ENCODE assay signal across 1 cellular context in genomic region chr6:111610548-111611172, GRCh38.
TF ChIP-seq lines count a peak whose summit lies in the region.

No MANE protein-coding gene starts in this region.

TF ChIP-seq in HepG2, 621 proteins besides CTCF, POLR2A, EP300 and RAD21 (continued from another document and continues in another):
- no peak for TF ChIP-seq POLR2AphosphoS5 (IDR thresholded peaks at IDR 0.05; ENCODE audit: low read depth, low read length)
- peak; percentile 79 for TF ChIP-seq FOXP4 (CRISPR knock-in tag; IDR thresholded peaks at IDR 0.05)
- TF ChIP-seq ZNF883 (CRISPR knock-in tag; IDR thresholded peaks at IDR 0.05; ENCODE audit: not compliant biosample characterization): peak; percentile 29
- TF ChIP-seq CCDC6 (CRISPR knock-in tag; IDR thresholded peaks at IDR 0.05): peak; percentile 64; the same call in 1 of the 2 replicates
- TF ChIP-seq ZBTB44 (CRISPR knock-in tag; IDR thresholded peaks at IDR 0.05): no peak
- TF ChIP-seq NR2F1 (CRISPR knock-in tag; IDR thresholded peaks at IDR 0.05): peak; percentile 86 to 89; a peak in 3 of 4 replicates
- TF ChIP-seq ZNF10 (CRISPR knock-in tag; IDR thresholded peaks at IDR 0.05; ENCODE audit: borderline replicate concordance, low read depth): no peak
- TF ChIP-seq ZNF660 (CRISPR knock-in tag; IDR thresholded peaks at IDR 0.05; ENCODE audit: borderline replicate concordance, low read depth): no peak
- no peak for TF ChIP-seq MBD4 (IDR thresholded peaks at IDR 0.05; ENCODE audit: borderline replicate concordance, low read length)
- no peak for TF ChIP-seq RORA (CRISPR knock-in tag; IDR thresholded peaks at IDR 0.05)
- no peak for TF ChIP-seq ZNF235 (CRISPR knock-in tag; IDR thresholded peaks at IDR 0.05; ENCODE audit: borderline replicate concordance)
- peak; percentile 92 for TF ChIP-seq ESRRA (CRISPR knock-in tag; IDR thresholded peaks at IDR 0.05; ENCODE audit: low read depth)
- TF ChIP-seq ZSCAN30 (CRISPR knock-in tag; IDR thresholded peaks at IDR 0.05): no peak
- TF ChIP-seq, protein P1, sequence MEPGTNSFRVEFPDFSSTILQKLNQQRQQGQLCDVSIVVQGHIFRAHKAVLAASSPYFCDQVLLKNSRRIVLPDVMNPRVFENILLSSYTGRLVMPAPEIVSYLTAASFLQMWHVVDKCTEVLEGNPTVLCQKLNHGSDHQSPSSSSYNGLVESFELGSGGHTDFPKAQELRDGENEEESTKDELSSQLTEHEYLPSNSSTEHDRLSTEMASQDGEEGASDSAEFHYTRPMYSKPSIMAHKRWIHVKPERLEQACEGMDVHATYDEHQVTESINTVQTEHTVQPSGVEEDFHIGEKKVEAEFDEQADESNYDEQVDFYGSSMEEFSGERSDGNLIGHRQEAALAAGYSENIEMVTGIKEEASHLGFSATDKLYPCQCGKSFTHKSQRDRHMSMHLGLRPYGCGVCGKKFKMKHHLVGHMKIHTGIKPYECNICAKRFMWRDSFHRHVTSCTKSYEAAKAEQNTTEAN (CRISPR knock-in tag; conservative IDR thresholded peaks at IDR 0.05): no peak
- no peak for TF ChIP-seq MLXIP (CRISPR knock-in tag; IDR thresholded peaks at IDR 0.05; ENCODE audit: borderline replicate concordance)
- no peak for TF ChIP-seq FUBP1 (CRISPR knock-in tag; IDR thresholded peaks at IDR 0.05; ENCODE audit: borderline replicate concordance)
- TF ChIP-seq, protein P2, sequence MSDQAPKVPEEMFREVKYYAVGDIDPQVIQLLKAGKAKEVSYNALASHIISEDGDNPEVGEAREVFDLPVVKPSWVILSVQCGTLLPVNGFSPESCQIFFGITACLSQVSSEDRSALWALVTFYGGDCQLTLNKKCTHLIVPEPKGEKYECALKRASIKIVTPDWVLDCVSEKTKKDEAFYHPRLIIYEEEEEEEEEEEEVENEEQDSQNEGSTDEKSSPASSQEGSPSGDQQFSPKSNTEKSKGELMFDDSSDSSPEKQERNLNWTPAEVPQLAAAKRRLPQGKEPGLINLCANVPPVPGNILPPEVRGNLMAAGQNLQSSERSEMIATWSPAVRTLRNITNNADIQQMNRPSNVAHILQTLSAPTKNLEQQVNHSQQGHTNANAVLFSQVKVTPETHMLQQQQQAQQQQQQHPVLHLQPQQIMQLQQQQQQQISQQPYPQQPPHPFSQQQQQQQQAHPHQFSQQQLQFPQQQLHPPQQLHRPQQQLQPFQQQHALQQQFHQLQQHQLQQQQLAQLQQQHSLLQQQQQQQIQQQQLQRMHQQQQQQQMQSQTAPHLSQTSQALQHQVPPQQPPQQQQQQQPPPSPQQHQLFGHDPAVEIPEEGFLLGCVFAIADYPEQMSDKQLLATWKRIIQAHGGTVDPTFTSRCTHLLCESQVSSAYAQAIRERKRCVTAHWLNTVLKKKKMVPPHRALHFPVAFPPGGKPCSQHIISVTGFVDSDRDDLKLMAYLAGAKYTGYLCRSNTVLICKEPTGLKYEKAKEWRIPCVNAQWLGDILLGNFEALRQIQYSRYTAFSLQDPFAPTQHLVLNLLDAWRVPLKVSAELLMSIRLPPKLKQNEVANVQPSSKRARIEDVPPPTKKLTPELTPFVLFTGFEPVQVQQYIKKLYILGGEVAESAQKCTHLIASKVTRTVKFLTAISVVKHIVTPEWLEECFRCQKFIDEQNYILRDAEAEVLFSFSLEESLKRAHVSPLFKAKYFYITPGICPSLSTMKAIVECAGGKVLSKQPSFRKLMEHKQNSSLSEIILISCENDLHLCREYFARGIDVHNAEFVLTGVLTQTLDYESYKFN (CRISPR knock-in tag; conservative IDR thresholded peaks at IDR 0.05): peak; percentile 94
- no peak for TF ChIP-seq JDP2 (CRISPR knock-in tag; IDR thresholded peaks at IDR 0.05; ENCODE audit: borderline replicate concordance)
- TF ChIP-seq, protein P3, sequence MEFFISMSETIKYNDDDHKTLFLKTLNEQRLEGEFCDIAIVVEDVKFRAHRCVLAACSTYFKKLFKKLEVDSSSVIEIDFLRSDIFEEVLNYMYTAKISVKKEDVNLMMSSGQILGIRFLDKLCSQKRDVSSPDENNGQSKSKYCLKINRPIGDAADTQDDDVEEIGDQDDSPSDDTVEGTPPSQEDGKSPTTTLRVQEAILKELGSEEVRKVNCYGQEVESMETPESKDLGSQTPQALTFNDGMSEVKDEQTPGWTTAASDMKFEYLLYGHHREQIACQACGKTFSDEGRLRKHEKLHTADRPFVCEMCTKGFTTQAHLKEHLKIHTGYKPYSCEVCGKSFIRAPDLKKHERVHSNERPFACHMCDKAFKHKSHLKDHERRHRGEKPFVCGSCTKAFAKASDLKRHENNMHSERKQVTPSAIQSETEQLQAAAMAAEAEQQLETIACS (CRISPR knock-in tag; IDR thresholded peaks at IDR 0.05): no peak
- TF ChIP-seq ZNF768 (CRISPR knock-in tag; IDR thresholded peaks at IDR 0.05): no peak
- TF ChIP-seq, protein P4, sequence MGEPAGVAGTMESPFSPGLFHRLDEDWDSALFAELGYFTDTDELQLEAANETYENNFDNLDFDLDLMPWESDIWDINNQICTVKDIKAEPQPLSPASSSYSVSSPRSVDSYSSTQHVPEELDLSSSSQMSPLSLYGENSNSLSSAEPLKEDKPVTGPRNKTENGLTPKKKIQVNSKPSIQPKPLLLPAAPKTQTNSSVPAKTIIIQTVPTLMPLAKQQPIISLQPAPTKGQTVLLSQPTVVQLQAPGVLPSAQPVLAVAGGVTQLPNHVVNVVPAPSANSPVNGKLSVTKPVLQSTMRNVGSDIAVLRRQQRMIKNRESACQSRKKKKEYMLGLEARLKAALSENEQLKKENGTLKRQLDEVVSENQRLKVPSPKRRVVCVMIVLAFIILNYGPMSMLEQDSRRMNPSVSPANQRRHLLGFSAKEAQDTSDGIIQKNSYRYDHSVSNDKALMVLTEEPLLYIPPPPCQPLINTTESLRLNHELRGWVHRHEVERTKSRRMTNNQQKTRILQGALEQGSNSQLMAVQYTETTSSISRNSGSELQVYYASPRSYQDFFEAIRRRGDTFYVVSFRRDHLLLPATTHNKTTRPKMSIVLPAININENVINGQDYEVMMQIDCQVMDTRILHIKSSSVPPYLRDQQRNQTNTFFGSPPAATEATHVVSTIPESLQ (CRISPR knock-in tag; conservative IDR thresholded peaks at IDR 0.05): no peak
- no peak for TF ChIP-seq SRY (CRISPR knock-in tag; IDR thresholded peaks at IDR 0.05)
- no peak for TF ChIP-seq PREB (CRISPR knock-in tag; IDR thresholded peaks at IDR 0.05)
- TF ChIP-seq ZFP62 (CRISPR knock-in tag; IDR thresholded peaks at IDR 0.05): no peak
- peak; percentile 83 for TF ChIP-seq HDAC1 (CRISPR knock-in tag; IDR thresholded peaks at IDR 0.05)
- TF ChIP-seq, protein P5, sequence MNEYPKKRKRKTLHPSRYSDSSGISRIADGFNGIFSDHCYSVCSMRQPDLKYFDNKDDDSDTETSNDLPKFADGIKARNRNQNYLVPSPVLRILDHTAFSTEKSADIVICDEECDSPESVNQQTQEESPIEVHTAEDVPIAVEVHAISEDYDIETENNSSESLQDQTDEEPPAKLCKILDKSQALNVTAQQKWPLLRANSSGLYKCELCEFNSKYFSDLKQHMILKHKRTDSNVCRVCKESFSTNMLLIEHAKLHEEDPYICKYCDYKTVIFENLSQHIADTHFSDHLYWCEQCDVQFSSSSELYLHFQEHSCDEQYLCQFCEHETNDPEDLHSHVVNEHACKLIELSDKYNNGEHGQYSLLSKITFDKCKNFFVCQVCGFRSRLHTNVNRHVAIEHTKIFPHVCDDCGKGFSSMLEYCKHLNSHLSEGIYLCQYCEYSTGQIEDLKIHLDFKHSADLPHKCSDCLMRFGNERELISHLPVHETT (CRISPR knock-in tag; conservative IDR thresholded peaks at IDR 0.05): 0 out of 2 replicates have a peak, but pooled peaks have one; percentile 45
- TF ChIP-seq ZNF331 (CRISPR knock-in tag; IDR thresholded peaks at IDR 0.05): peak; percentile 52; the same call in 1 of the 2 replicates
- no peak for TF ChIP-seq ZNF33B (CRISPR knock-in tag; IDR thresholded peaks at IDR 0.05)
- TF ChIP-seq KDM3A (CRISPR knock-in tag; IDR thresholded peaks at IDR 0.05; ENCODE audit: low read depth): peak; percentile 68; the same call in 1 of the 2 replicates
- TF ChIP-seq, protein P6, sequence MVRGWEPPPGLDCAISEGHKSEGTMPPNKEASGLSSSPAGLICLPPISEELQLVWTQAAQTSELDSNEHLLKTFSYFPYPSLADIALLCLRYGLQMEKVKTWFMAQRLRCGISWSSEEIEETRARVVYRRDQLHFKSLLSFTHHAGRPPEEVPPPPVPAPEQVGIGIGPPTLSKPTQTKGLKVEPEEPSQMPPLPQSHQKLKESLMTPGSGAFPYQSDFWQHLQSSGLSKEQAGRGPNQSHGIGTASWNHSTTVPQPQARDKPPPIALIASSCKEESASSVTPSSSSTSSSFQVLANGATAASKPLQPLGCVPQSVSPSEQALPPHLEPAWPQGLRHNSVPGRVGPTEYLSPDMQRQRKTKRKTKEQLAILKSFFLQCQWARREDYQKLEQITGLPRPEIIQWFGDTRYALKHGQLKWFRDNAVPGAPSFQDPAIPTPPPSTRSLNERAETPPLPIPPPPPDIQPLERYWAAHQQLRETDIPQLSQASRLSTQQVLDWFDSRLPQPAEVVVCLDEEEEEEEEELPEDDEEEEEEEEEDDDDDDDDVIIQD (CRISPR knock-in tag; IDR thresholded peaks at IDR 0.05; ENCODE audit: low read depth): peak; percentile 69
- TF ChIP-seq ZNF777 (CRISPR knock-in tag; IDR thresholded peaks at IDR 0.05): 0 out of 2 replicates have a peak, but pooled peaks have one; percentile 25
- no peak for TF ChIP-seq ZNF382 (CRISPR knock-in tag; IDR thresholded peaks at IDR 0.05; ENCODE audit: borderline replicate concordance)
- peak; percentile 75 for TF ChIP-seq ATF3 (CRISPR knock-in tag; IDR thresholded peaks at IDR 0.05)
- no peak for TF ChIP-seq SETDB1 (CRISPR knock-in tag; IDR thresholded peaks at IDR 0.05; ENCODE audit: borderline replicate concordance)
- peak; percentile 71; the same call in 1 of the 2 replicates for TF ChIP-seq EHMT2 (IDR thresholded peaks at IDR 0.05; ENCODE audit: borderline replicate concordance, low read depth, low read length)
- TF ChIP-seq ZNF850 (CRISPR knock-in tag; conservative IDR thresholded peaks at IDR 0.05): no peak
